Comparison of ENCODE assay signal across 28 cellular contexts in genomic region chr12:22994276-22994675, GRCh38.
"Had no signal": no experiment of that assay in that cellular context is flagged by ENCODE, and none has a peak within 500 bp of the region (broad histone marks: within the 10 kb centered on the region; RNA-seq: fewer than 3 reads in every experiment).

No MANE protein-coding gene starts in this region.

- H3K27ac ChIP-seq: adrenal gland, body of pancreas, cardiac muscle cell, colonic mucosa, WERI-Rb-1 had no signal

- H3K9me3 ChIP-seq: adrenal gland, body of pancreas, colonic mucosa had no signal

- H3K36me3 ChIP-seq: adrenal gland, cardiac muscle cell, colonic mucosa, WERI-Rb-1 had no signal

- H3K27me3 ChIP-seq: adrenal gland, body of pancreas, cardiac muscle cell, colonic mucosa had no signal

- DNase-seq: activated B cell treated with CpG ODN at 0.5 μM for 24 hours; activated CD4-positive, alpha-beta T cell treated with anti-CD3 and anti-CD28 coated beads for 48 hours; activated CD4-positive, alpha-beta T cell treated with anti-CD3 and anti-CD28 coated beads, Interleukin-2, amount 50 U/mL, for 1 hour; activated CD4-positive, alpha-beta T cell treated with anti-CD3 and anti-CD28 coated beads, Interleukin-2, amount 50 U/mL, for 48 hours; activated CD8-positive, alpha-beta memory T cell treated with anti-CD3 and anti-CD28 coated beads for 24 hours; activated CD8-positive, alpha-beta T cell treated with anti-CD3 and anti-CD28 coated beads for 36 hours; activated effector memory CD4-positive, alpha-beta T cell treated with anti-CD3 and anti-CD28 coated beads, Interleukin-2, amount 50 U/mL, for 16 hours; activated naive CD4-positive, alpha-beta T cell treated with anti-CD3 and anti-CD28 coated beads for 36 hours; activated naive CD8-positive, alpha-beta T cell treated with anti-CD3 and anti-CD28 coated beads for 36 hours; activated naive CD8-positive, alpha-beta T cell treated with anti-CD3 and anti-CD28 coated beads, Interleukin-2, amount 50 U/mL, for 24 hours; activated T-cell treated with anti-CD3 and anti-CD28 coated beads, Interleukin-2, amount 50 U/mL, for 1 hour; activated T-cell treated with anti-CD3 and anti-CD28 coated beads, Interleukin-2, amount 50 U/mL, for 48 hours; adrenal gland; amygdala; aorta; body of pancreas; central memory CD4-positive, alpha-beta T cell; cerebellar nuclear complex; colonic mucosa; effector CD8-positive, alpha-beta T cell; foreskin fibroblast; head of caudate nucleus; hippocampal formation; T-helper 17 cell; T1000; WERI-Rb-1 had no signal

- H3K4me3 ChIP-seq: adrenal gland, body of pancreas, cardiac muscle cell, colonic mucosa had no signal

- FAIRE-seq: frontal cortex had no signal
